ENCODE assay signal across 24 cellular contexts in the genomic region with DNA sequence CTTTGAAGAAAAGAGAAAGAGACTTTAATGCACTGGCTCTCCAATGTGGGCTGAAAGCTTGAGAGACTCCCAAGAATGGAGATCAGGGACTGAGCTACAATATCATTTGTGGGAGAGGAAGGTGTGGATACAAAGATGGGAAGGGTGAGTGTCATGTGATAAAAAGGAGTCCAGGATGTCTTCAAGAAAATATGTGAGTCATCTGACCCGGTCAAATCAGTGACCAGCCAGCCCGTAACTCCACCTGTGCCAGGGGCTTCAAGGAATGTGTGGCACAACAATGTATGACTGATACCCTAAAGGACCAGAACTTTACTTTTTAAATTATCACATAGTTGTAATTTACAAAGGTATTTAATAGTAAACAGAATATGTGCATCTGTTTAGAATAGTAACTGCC.
"Had no signal": no experiment of that assay in that cellular context is flagged by ENCODE, and none has a peak within 500 bp of the region (broad histone marks: within the 10 kb centered on the region; RNA-seq: fewer than 3 reads in every experiment).

No MANE protein-coding gene starts in this region.

- H3K4me1 Mint-ChIP-seq: natural killer cell; stimulated activated effector memory CD8-positive, alpha-beta T cell treated with anti-CD3 and anti-CD28 coated beads, Interleukin-12 subunit alpha, Interleukin-12 subunit beta, amount 100 ng/mL, for 72 hours had no signal

- H3K9me3 ChIP-seq: breast epithelium, gastrocnemius medialis, uterus had no signal

- ATAC-seq: activated CD8-positive, alpha-beta memory T cell treated with anti-CD3 and anti-CD28 coated beads, Interleukin-2, amount 10 ng/mL, durations not matched to agents 7 days and 5 days; activated CD8-positive, alpha-beta T cell treated with anti-CD3 and anti-CD28 coated beads for 36 hours; activated T-cell treated with anti-CD3 and anti-CD28 coated beads, Interleukin-2, amount 50 U/mL, for 72 hours; natural killer cell; sciatic nerve; stimulated activated effector memory CD8-positive, alpha-beta T cell treated with anti-CD3 and anti-CD28 coated beads, Interleukin-12 subunit alpha, Interleukin-12 subunit beta, amount 100 ng/mL, for 72 hours had no signal

- H3K27ac Mint-ChIP-seq: activated CD8-positive, alpha-beta memory T cell treated with anti-CD3 and anti-CD28 coated beads, Interleukin-2, amount 10 ng/mL, durations not matched to agents 7 days and 5 days; activated CD8-positive, alpha-beta T cell treated with anti-CD3 and anti-CD28 coated beads for 36 hours; activated naive CD4-positive, alpha-beta T cell treated with anti-CD3 and anti-CD28 coated beads for 36 hours; activated T-cell treated with anti-CD3 and anti-CD28 coated beads, Interleukin-2, amount 50 U/mL, for 72 hours; natural killer cell; stimulated activated effector memory CD8-positive, alpha-beta T cell treated with anti-CD3 and anti-CD28 coated beads, Interleukin-12 subunit alpha, Interleukin-12 subunit beta, amount 100 ng/mL, for 72 hours; stimulated activated naive CD8-positive, alpha-beta T cell treated with anti-CD3 and anti-CD28 coated beads, Interleukin-15, Interleukin-2, amounts not matched to agents 100 ng/mL and 50 ng/mL, for 24 hours; type B pancreatic cell had no signal

- H3K9me3 Mint-ChIP-seq: activated CD8-positive, alpha-beta T cell treated with anti-CD3 and anti-CD28 coated beads for 36 hours; activated naive CD4-positive, alpha-beta T cell treated with anti-CD3 and anti-CD28 coated beads for 36 hours; activated T-cell treated with anti-CD3 and anti-CD28 coated beads, Interleukin-2, amount 50 U/mL, for 72 hours; natural killer cell; stimulated activated effector memory CD8-positive, alpha-beta T cell treated with anti-CD3 and anti-CD28 coated beads, Interleukin-12 subunit alpha, Interleukin-12 subunit beta, amount 100 ng/mL, for 72 hours; stimulated activated naive CD8-positive, alpha-beta T cell treated with anti-CD3 and anti-CD28 coated beads, Interleukin-15, Interleukin-2, amounts not matched to agents 100 ng/mL and 50 ng/mL, for 24 hours; type B pancreatic cell had no signal

- DNase-seq: activated CD4-positive, alpha-beta T cell treated with anti-CD3 and anti-CD28 coated beads for 1 hour; activated CD4-positive, alpha-beta T cell treated with anti-CD3 and anti-CD28 coated beads, Interleukin-2, amount 50 U/mL, for 1 hour; activated CD8-positive, alpha-beta memory T cell treated with anti-CD3 and anti-CD28 coated beads, Interleukin-2, amount 10 ng/mL, durations not matched to agents 7 days and 5 days; activated CD8-positive, alpha-beta T cell treated with anti-CD3 and anti-CD28 coated beads for 36 hours; activated effector memory CD4-positive, alpha-beta T cell treated with anti-CD3 and anti-CD28 coated beads, Interleukin-2, amount 50 U/mL, for 16 hours; activated naive CD4-positive, alpha-beta T cell treated with anti-CD3 and anti-CD28 coated beads for 36 hours; activated T-cell treated with anti-CD3 and anti-CD28 coated beads, Interleukin-2, amount 50 U/mL, for 72 hours; central memory CD4-positive, alpha-beta T cell; erythroblast; glutamatergic neuron; midbrain; natural killer cell; stimulated activated CD4-positive, alpha-beta T cell treated with anti-CD3 and anti-CD28 coated beads, Interleukin-12 subunit alpha, Interleukin-12 subunit beta, amount 100 ng/mL, for 4 hours; stimulated activated CD4-positive, alpha-beta T cell treated with anti-CD3 and anti-CD28 coated beads, Interleukin-4, amount 100 ng/mL, for 24 hours; T-helper 2 cell; uterus had no signal

- H3K4me3 Mint-ChIP-seq: activated CD8-positive, alpha-beta memory T cell treated with anti-CD3 and anti-CD28 coated beads, Interleukin-2, amount 10 ng/mL, durations not matched to agents 7 days and 5 days; activated CD8-positive, alpha-beta T cell treated with anti-CD3 and anti-CD28 coated beads for 36 hours; activated naive CD4-positive, alpha-beta T cell treated with anti-CD3 and anti-CD28 coated beads for 36 hours; activated T-cell treated with anti-CD3 and anti-CD28 coated beads, Interleukin-2, amount 50 U/mL, for 72 hours; natural killer cell; stimulated activated effector memory CD8-positive, alpha-beta T cell treated with anti-CD3 and anti-CD28 coated beads, Interleukin-12 subunit alpha, Interleukin-12 subunit beta, amount 100 ng/mL, for 72 hours; stimulated activated naive CD8-positive, alpha-beta T cell treated with anti-CD3 and anti-CD28 coated beads, Interleukin-15, Interleukin-2, amounts not matched to agents 100 ng/mL and 50 ng/mL, for 24 hours; type B pancreatic cell had no signal

- H3K27me3 Mint-ChIP-seq: activated CD8-positive, alpha-beta memory T cell treated with anti-CD3 and anti-CD28 coated beads, Interleukin-2, amount 10 ng/mL, durations not matched to agents 7 days and 5 days; activated CD8-positive, alpha-beta T cell treated with anti-CD3 and anti-CD28 coated beads for 36 hours; stimulated activated naive CD8-positive, alpha-beta T cell treated with anti-CD3 and anti-CD28 coated beads, Interleukin-15, Interleukin-2, amounts not matched to agents 100 ng/mL and 50 ng/mL, for 24 hours; type B pancreatic cell had no signal

- FAIRE-seq: endometrium, keratinocyte had no signal
